ENCODE assay signal across 8 cellular contexts in the genomic region with DNA sequence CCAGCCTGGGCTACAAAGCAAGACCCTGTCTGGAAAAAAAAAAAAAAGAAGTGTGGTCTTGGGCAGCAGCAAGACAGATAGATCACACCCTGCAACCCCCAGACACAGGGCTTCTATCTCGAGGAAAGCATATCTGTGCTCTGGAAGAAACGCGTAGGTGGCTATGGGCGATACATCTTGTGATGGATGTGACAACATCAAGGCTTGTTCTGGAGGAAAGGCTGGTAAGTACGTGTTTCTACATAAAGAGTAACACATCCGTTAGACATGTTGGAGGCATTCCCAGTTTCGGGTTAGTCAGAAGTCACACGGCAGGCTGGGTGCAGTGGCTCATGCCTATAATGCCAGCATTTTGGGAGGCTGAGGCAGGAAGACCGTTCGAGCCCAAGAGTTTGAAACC. TPM values are rescaled to one million over a fixed set of nuclear protein-coding genes. Genes with fewer than 3 reads are reported as not detected.
DNase-seq lines count a peak whose midpoint lies in the region; ATAC-seq, FAIRE-seq and TF ChIP-seq lines count a peak whose summit lies in the region.

No MANE protein-coding gene starts in this region.

- peak in 1 of 10 experiments; percentile 17 for DNase-seq in CD4-positive, alpha-beta T cell
- DNase-seq in M059J (ENCODE audit: low read depth) (peak; percentile 97), astrocyte (ENCODE audit: low read depth) (peak; percentile 99), left lobe of liver (ENCODE audit: low spot score) (no peak), vagina (ENCODE audit: extremely low spot score in 2 of 2) (no peak), activated gamma-delta T cell treated with Interleukin-2 at 50 U/mL for 16 hours (no peak), neuronal stem cell (ENCODE audit: low spot score) (no peak)

- H4K8ac ChIP-seq in neuronal stem cell (ENCODE audit: low read depth, low read length) = no peak overlapping the region

- no peak for TF ChIP-seq CTCF in CD4-positive, alpha-beta T cell (IDR thresholded peaks at IDR 0.05)
- TF ChIP-seq CTCF in astrocyte (IDR thresholded peaks at IDR 0.05; ENCODE audit: insufficient read depth, low read depth, low read length) (no peak), vagina (IDR thresholded peaks at IDR 0.05) (no peak)

- H2BK15ac ChIP-seq in neuronal stem cell (ENCODE audit: low read length) = no peak overlapping the region

- H3K27me3 Mint-ChIP-seq in CD4-positive, alpha-beta T cell = no peaks in the 10 kb centered on the region
- H3K27me3 Mint-ChIP-seq in astrocyte (ENCODE audit: low read depth, unreplicated experiment) = peaks cover 7% of the 10 kb centered on the region

- peak overlapping the region; percentile 81 for H3K4me3 Mint-ChIP-seq in CD4-positive, alpha-beta T cell
- no peak overlapping the region for H3K4me3 Mint-ChIP-seq in astrocyte (ENCODE audit: unreplicated experiment)

- no peak overlapping the region for H3K18ac ChIP-seq in neuronal stem cell (ENCODE audit: low read length)

- POLR2A ChIA-PET in CD4-positive, alpha-beta T cell (lab: Charles Lee) = no interaction called here

- WGBS in neuronal stem cell (ENCODE audit: extremely low coverage in 2 of 2, insufficient read length in 2 of 2, insufficient replicate concordance in 1 of 2), 2 donors = no CpG with 5 or more reads among the region's 10 CpGs

- H4K91ac ChIP-seq in neuronal stem cell (ENCODE audit: low read depth, low read length, poor library complexity) = no peak overlapping the region

- peak; percentile 87 for ATAC-seq in CD4-positive, alpha-beta T cell (ENCODE audit: poor library complexity)
- ATAC-seq in left lobe of liver (peak; percentile 60), GM21515 (IDR thresholded peaks at IDR 0.05; ENCODE audit: unreplicated experiment) (no peak)

- H3K4me2 ChIP-seq in astrocyte (ENCODE audit: low read length) = peak overlapping the region; percentile 14
- H3K4me2 ChIP-seq in neuronal stem cell (ENCODE audit: insufficient read depth, low read length, poor library complexity, severe bottlenecking) = no peak overlapping the region

- H2BK120ac ChIP-seq in neuronal stem cell (ENCODE audit: low read depth, low read length) = no peak overlapping the region

- H3K4me1 Mint-ChIP-seq in CD4-positive, alpha-beta T cell (ENCODE audit: low read depth) = peaks cover 10% of the 10 kb centered on the region
- peaks cover 2% of the 10 kb centered on the region for H3K4me1 Mint-ChIP-seq in astrocyte (ENCODE audit: low read depth, unreplicated experiment)

- FAIRE-seq in astrocyte (lab: Jason Lieb, UNC) = peak; percentile 83

- no peak overlapping the region for H2AFZ ChIP-seq in astrocyte (ENCODE audit: low read depth, low read length)
- no peak overlapping the region for H2AFZ ChIP-seq in neuronal stem cell (ENCODE audit: low read length)

- no peaks in the 10 kb centered on the region for H3K9me3 Mint-ChIP-seq in CD4-positive, alpha-beta T cell
- no peaks in the 10 kb centered on the region for H3K9me3 Mint-ChIP-seq in astrocyte (ENCODE audit: unreplicated experiment)

- H2AK5ac ChIP-seq in neuronal stem cell (ENCODE audit: low read depth, low read length) = no peak overlapping the region

- peaks cover 3% of the 10 kb centered on the region for H3K36me3 ChIP-seq in astrocyte (ENCODE audit: insufficient read depth, low read length)
- H3K36me3 ChIP-seq in vagina = no peaks in the 10 kb centered on the region
- peaks cover 7 to 13% of the 10 kb centered on the region in 2 donors for H3K36me3 ChIP-seq in neuronal stem cell (replicated peaks in 1 of 2; ENCODE audit: control insufficient read depth in 2 of 2, insufficient read depth in 2 of 2, low read length in 2 of 2)

- peaks cover 3% of the 10 kb centered on the region for H3K79me1 ChIP-seq in neuronal stem cell (ENCODE audit: low read depth, low read length)

- no peak for TF ChIP-seq POLR2A in vagina (IDR thresholded peaks at IDR 0.05)

- H3K4me1 ChIP-seq in astrocyte (ENCODE audit: insufficient read depth, low read length) = peaks cover 20% of the 10 kb centered on the region
- H3K4me1 ChIP-seq in vagina = peaks cover 9% of the 10 kb centered on the region
- H3K4me1 ChIP-seq in neuronal stem cell (ENCODE audit: control insufficient read depth in 2 of 2, insufficient read depth in 1 of 2, low read depth in 1 of 2, low read length in 2 of 2) = no peaks in the 10 kb centered on the region

- no peak overlapping the region for H2BK5ac ChIP-seq in neuronal stem cell (ENCODE audit: low read length)

- no peak overlapping the region for H3K14ac ChIP-seq in neuronal stem cell (ENCODE audit: low read length)

- H3K4ac ChIP-seq in neuronal stem cell (ENCODE audit: low read length) = no peak overlapping the region

- no peak overlapping the region for H3K4me3 ChIP-seq in astrocyte (ENCODE audit: insufficient read depth, low read depth, low read length)
- H3K4me3 ChIP-seq in vagina = no peak overlapping the region
- no peak overlapping the region for H3K4me3 ChIP-seq in neuronal stem cell (ENCODE audit: low read length in 2 of 2)

- peaks cover 10% of the 10 kb centered on the region for H3K36me3 Mint-ChIP-seq in CD4-positive, alpha-beta T cell (ENCODE audit: low read depth)
- peaks cover 3% of the 10 kb centered on the region for H3K36me3 Mint-ChIP-seq in astrocyte (ENCODE audit: low read depth, unreplicated experiment)

- H3K27ac ChIP-seq in CD4-positive, alpha-beta T cell (ENCODE audit: low read depth, low read length) = no peak overlapping the region
- H3K27ac ChIP-seq in astrocyte (ENCODE audit: low read depth, low read length) = peak overlapping the region; percentile 28
- peak overlapping the region; percentile 8 for H3K27ac ChIP-seq in vagina
- H3K27ac ChIP-seq in neuronal stem cell (replicated peaks; ENCODE audit: low read length) = no peak overlapping the region

- no peak overlapping the region for H3K23ac ChIP-seq in neuronal stem cell (ENCODE audit: low read depth, low read length, poor library complexity)

- no peaks in the 10 kb centered on the region for H3K9me3 ChIP-seq in CD4-positive, alpha-beta T cell (ENCODE audit: control insufficient read depth, low read length)
- H3K9me3 ChIP-seq in astrocyte (ENCODE audit: insufficient read depth, low read depth, low read length) (no peaks in the 10 kb centered on the region), vagina (no peaks in the 10 kb centered on the region), neuronal stem cell (replicated peaks in 1 of 2; ENCODE audit: control insufficient read depth in 2 of 2, insufficient read depth in 1 of 2, low read depth in 1 of 2, low read length in 2 of 2) (no peaks in the 10 kb centered on the region)

- no peaks in the 10 kb centered on the region for H4K20me1 ChIP-seq in astrocyte (ENCODE audit: insufficient read depth, low read length)

- intact Hi-C loops in CD4-positive, alpha-beta T cell (cut with DNase I, micrococcal nuclease) = no loop called here
- intact Hi-C loops in vagina (cut with DNase I) = no loop called here

- no peaks in the 10 kb centered on the region for H3K27me3 ChIP-seq in CD4-positive, alpha-beta T cell (ENCODE audit: control insufficient read depth, insufficient read depth, low read length)
- no peaks in the 10 kb centered on the region for H3K27me3 ChIP-seq in astrocyte (ENCODE audit: insufficient read depth, low read length)
- no peaks in the 10 kb centered on the region for H3K27me3 ChIP-seq in vagina
- peaks cover 0 to 2% (median 0%) of the 10 kb centered on the region in 3 experiments for H3K27me3 ChIP-seq in neuronal stem cell (ENCODE audit: control insufficient read depth in 3 of 3, insufficient read depth in 3 of 3, low read depth in 1 of 3, low read length in 3 of 3)

- CTCF ChIA-PET in CD4-positive, alpha-beta T cell (lab: Charles Lee) = no interaction called here

- H3K9ac ChIP-seq in astrocyte (ENCODE audit: low read length) (no peak overlapping the region), neuronal stem cell (ENCODE audit: low read depth, low read length, poor library complexity) (no peak overlapping the region)

- peak overlapping the region; percentile 73 for H3K27ac Mint-ChIP-seq in CD4-positive, alpha-beta T cell
- no peak overlapping the region for H3K27ac Mint-ChIP-seq in astrocyte (ENCODE audit: unreplicated experiment)

- no peaks in the 10 kb centered on the region for H3K79me2 ChIP-seq in astrocyte (ENCODE audit: insufficient read depth, low read length)

- H2BK12ac ChIP-seq in neuronal stem cell (ENCODE audit: low read length) = no peak overlapping the region

RNA-seq across cellular contexts. Expression of gene DHDH, which starts 6.6 kb away (rescaled TPM):
- 1 to 10 TPM; 1.1 to 1.8 TPM for total RNA-seq in CD4-positive, alpha-beta T cell
- 0.15 TPM in 1 of 2 replicates, not detected in the other for total RNA-seq in M059J (2014; rRNA removed; shearing (Covaris generic))
- total RNA-seq in astrocyte (0.45 TPM in 1 of 2 replicates, not detected in the other), left lobe of liver (0.23 TPM), vagina (not detected)
- 0.81 TPM for polyA plus RNA-seq in neuronal stem cell (2013, experiment 1 of 2)
- polyA plus RNA-seq in neuronal stem cell (2013, experiment 2 of 2) = 0.93 TPM

RNA-seq across cellular contexts. Expression of gene NUCB1, which starts 26.8 kb away (rescaled TPM):
- total RNA-seq in CD4-positive, alpha-beta T cell = 10 to 100 TPM; 73.7 to 77.0 TPM
- 236 and 301 TPM in 2 replicates for total RNA-seq in M059J (2014; rRNA removed; shearing (Covaris generic))
- total RNA-seq in astrocyte = 164 and 189 TPM in 2 replicates
- 300 TPM for total RNA-seq in left lobe of liver
- total RNA-seq in vagina = 151 TPM
- 61.4 TPM for polyA plus RNA-seq in neuronal stem cell (2013, experiment 1 of 2)
- polyA plus RNA-seq in neuronal stem cell (2013, experiment 2 of 2) = 60.3 TPM

RNA-seq across cellular contexts. Expression of gene BAX, which starts 27.8 kb away (rescaled TPM):
- total RNA-seq in CD4-positive, alpha-beta T cell = 10 to 100 TPM; 52.9 to 60.4 TPM
- total RNA-seq in M059J (2014; rRNA removed; shearing (Covaris generic)) = 97.7 and 101 TPM in 2 replicates
- total RNA-seq in astrocyte (169 and 174 TPM in 2 replicates), left lobe of liver (18.9 TPM), vagina (52.3 TPM)
- 66.4 TPM for polyA plus RNA-seq in neuronal stem cell (2013, experiment 1 of 2)
- 63.3 TPM for polyA plus RNA-seq in neuronal stem cell (2013, experiment 2 of 2)

RNA-seq across cellular contexts. Expression of gene TULP2, which starts 28.4 kb away (rescaled TPM):
- total RNA-seq in CD4-positive, alpha-beta T cell = not detected
- total RNA-seq in M059J (2014; rRNA removed; shearing (Covaris generic)) = not detected in 2 replicates
- total RNA-seq in astrocyte (not detected in 2 replicates), left lobe of liver (not detected), vagina (not detected)
- polyA plus RNA-seq in neuronal stem cell (2013, experiment 1 of 2) = 0.71 TPM
- polyA plus RNA-seq in neuronal stem cell (2013, experiment 2 of 2) = 0.43 TPM

RNA-seq across cellular contexts. Expression of gene FTL, which starts 38.2 kb away (rescaled TPM):
- total RNA-seq in CD4-positive, alpha-beta T cell = 100 to 1,000 TPM; 616 to 627 TPM
- total RNA-seq in M059J (2014; rRNA removed; shearing (Covaris generic)) = 3,106 and 3,231 TPM in 2 replicates
- 3,402 and 4,020 TPM in 2 replicates for total RNA-seq in astrocyte
- 8,713 TPM for total RNA-seq in left lobe of liver
- total RNA-seq in vagina = 4,380 TPM
- 2,949 TPM for polyA plus RNA-seq in neuronal stem cell (2013, experiment 1 of 2)
- polyA plus RNA-seq in neuronal stem cell (2013, experiment 2 of 2) = 2,579 TPM

Comparison
In these comparisons a context has a peak if more than half of its experiments do, and no peak if none do; other contexts are left out.
1. DNase-seq: peak in M059J (single experiment) and astrocyte (single experiment); none in left lobe of liver (single experiment), vagina (0 of 2), activated gamma-delta T cell treated with Interleukin-2 at 50 U/mL for 16 hours (single experiment) and neuronal stem cell (single experiment).
2. H3K27ac ChIP-seq: peak in astrocyte (single experiment) and vagina (single experiment); none in CD4-positive, alpha-beta T cell (single experiment) and neuronal stem cell (single experiment).